ENCODE assay signal across 20 cellular contexts in genomic region chr4:7166981-7167700, GRCh38. TPM values are rescaled to one million over a fixed set of nuclear protein-coding genes. Genes with fewer than 3 reads are reported as not detected.
DNase-seq lines count a peak whose midpoint lies in the region; FAIRE-seq and TF ChIP-seq lines count a peak whose summit lies in the region.
"Had no signal": no experiment of that assay in that cellular context is flagged by ENCODE, and none has a peak within 500 bp of the region (broad histone marks: within the 10 kb centered on the region; RNA-seq: fewer than 3 reads in every experiment).

No MANE protein-coding gene starts in this region.

- H2BK15ac ChIP-seq in neuronal stem cell (ENCODE audit: low read length): no peak overlapping the region

- no peak for FAIRE-seq in GM19239 (lab: Jason Lieb, UNC)
- FAIRE-seq: A549, endothelial cell of umbilical vein had no signal

- H3K4me3 ChIP-seq in hepatocyte (no peak overlapping the region), neuronal stem cell (ENCODE audit: low read length in 2 of 2) (no peak overlapping the region), uterus (no peak overlapping the region)
- H3K4me3 ChIP-seq: A549, skin epidermis had no signal

- H3K23ac ChIP-seq in neuronal stem cell (ENCODE audit: low read depth, low read length, poor library complexity): peak overlapping the region; percentile 76

- no peak overlapping the region for H3K4ac ChIP-seq in neuronal stem cell (ENCODE audit: low read length)

- no peak overlapping the region for H3K9ac ChIP-seq in neuronal stem cell (ENCODE audit: low read depth, low read length, poor library complexity)

- TF ChIP-seq CTCF in hepatocyte (IDR thresholded peaks at IDR 0.05; ENCODE audit: poor library complexity) (no peak), uterus (IDR thresholded peaks at IDR 0.05) (no peak)

- H2AK5ac ChIP-seq in neuronal stem cell (ENCODE audit: low read depth, low read length): no peak overlapping the region

- intact Hi-C loops in uterus (cut with DNase I; ENCODE audit: low total_unique reads): no loop called here

- H3K36me3 ChIP-seq in hepatocyte (replicated peaks; ENCODE audit: insufficient read depth, low read depth) (no peaks in the 10 kb centered on the region), neuronal stem cell (replicated peaks in 1 of 2; ENCODE audit: control insufficient read depth in 2 of 2, insufficient read depth in 2 of 2, low read length in 2 of 2) (no peaks in the 10 kb centered on the region), uterus (no peaks in the 10 kb centered on the region)
- H3K36me3 ChIP-seq: brain microvascular endothelial cell had no signal

- H4K20me1 ChIP-seq in hepatocyte (ENCODE audit: insufficient read depth, poor library complexity, severe bottlenecking): no peaks in the 10 kb centered on the region

- DNase-seq in activated effector memory CD4-positive, alpha-beta T cell treated with anti-CD3 and anti-CD28 coated beads, Interleukin-2, amount 50 U/mL, for 16 hours: peak; percentile 50
- DNase-seq in activated effector memory CD4-positive, alpha-beta T cell treated with Interleukin-2 at 50 U/mL for 16 hours: no peak
- peak; percentile 40 for DNase-seq in hepatocyte (ENCODE audit: low spot score)
- DNase-seq in neuronal stem cell (ENCODE audit: low spot score): no peak
- DNase-seq in uterus: peak; percentile 8 to 12
- DNase-seq in cortex of kidney (lab: John Stamatoyannopoulos, UW): no peak
- DNase-seq in GM19239 (ENCODE audit: insufficient read length, low spot score): no peak
- no peak for DNase-seq in NCI-H748 (lab: John Stamatoyannopoulos, UW; ENCODE audit: unreplicated experiment)
- DNase-seq: brain microvascular endothelial cell; GDM1; naive B cell; NK-92 treated with Interleukin-12 subunit alpha and Interleukin-12 subunit beta, amount 100 ng/mL, for 24 hours; stimulated activated CD4-positive, alpha-beta T cell treated with anti-CD3 and anti-CD28 coated beads, Interleukin-4, amount 100 ng/mL, for 24 hours; T-helper 9 cell had no signal

- no peak overlapping the region for H2BK5ac ChIP-seq in neuronal stem cell (ENCODE audit: low read length)

- peak overlapping the region; percentile 26 for H3K27ac ChIP-seq in hepatocyte
- H3K27ac ChIP-seq in neuronal stem cell (replicated peaks; ENCODE audit: low read length): no peak overlapping the region
- H3K27ac ChIP-seq in uterus: no peak overlapping the region
- H3K27ac ChIP-seq: A549, brain microvascular endothelial cell, C4-2B, skin epidermis had no signal

- no peaks in the 10 kb centered on the region for H3K9me3 ChIP-seq in hepatocyte (ENCODE audit: low read depth)
- H3K9me3 ChIP-seq in neuronal stem cell (replicated peaks in 1 of 2; ENCODE audit: control insufficient read depth in 2 of 2, insufficient read depth in 1 of 2, low read depth in 1 of 2, low read length in 2 of 2): no peaks in the 10 kb centered on the region
- H3K9me3 ChIP-seq in uterus: no peaks in the 10 kb centered on the region
- H3K9me3 ChIP-seq: A549 had no signal

- H3K4me2 ChIP-seq in hepatocyte: no peak overlapping the region
- no peak overlapping the region for H3K4me2 ChIP-seq in neuronal stem cell (ENCODE audit: insufficient read depth, low read length, poor library complexity, severe bottlenecking)
- H3K4me2 ChIP-seq: A549 had no signal

- H4K91ac ChIP-seq in neuronal stem cell (ENCODE audit: low read depth, low read length, poor library complexity): no peak overlapping the region

- H4K8ac ChIP-seq in neuronal stem cell (ENCODE audit: low read depth, low read length): no peak overlapping the region

- H3K79me2 ChIP-seq in hepatocyte: no peaks in the 10 kb centered on the region

- no peak overlapping the region for H2BK120ac ChIP-seq in neuronal stem cell (ENCODE audit: low read depth, low read length)

- no peak overlapping the region for H2BK12ac ChIP-seq in neuronal stem cell (ENCODE audit: low read length)

- H3K14ac ChIP-seq in neuronal stem cell (ENCODE audit: low read length): no peak overlapping the region

- 65% methylated on average over 17 of the region's 17 CpGs for WGBS in hepatocyte (ENCODE audit: low lambda C conversion rate, missing lambda C conversion rate)
- WGBS in neuronal stem cell (ENCODE audit: extremely low coverage in 2 of 2, insufficient read length in 2 of 2, insufficient replicate concordance in 1 of 2), 2 donors: no CpG with 5 or more reads among the region's 17 CpGs

- no peak overlapping the region for H2AFZ ChIP-seq in hepatocyte
- H2AFZ ChIP-seq in neuronal stem cell (ENCODE audit: low read length): no peak overlapping the region

- H3K9me2 ChIP-seq in hepatocyte (replicated peaks; ENCODE audit: insufficient read depth): no peaks in the 10 kb centered on the region

- H3K79me1 ChIP-seq in neuronal stem cell (ENCODE audit: low read depth, low read length): no peaks in the 10 kb centered on the region

- peaks cover 14% of the 10 kb centered on the region for H3K4me1 ChIP-seq in hepatocyte (ENCODE audit: insufficient read depth)
- H3K4me1 ChIP-seq in neuronal stem cell (ENCODE audit: control insufficient read depth in 2 of 2, insufficient read depth in 1 of 2, low read depth in 1 of 2, low read length in 2 of 2): no peaks in the 10 kb centered on the region
- no peaks in the 10 kb centered on the region for H3K4me1 ChIP-seq in uterus
- H3K4me1 ChIP-seq: A549 had no signal

- H3K18ac ChIP-seq in neuronal stem cell (ENCODE audit: low read length): peak overlapping the region; percentile 79

- no peaks in the 10 kb centered on the region for H3K27me3 ChIP-seq in hepatocyte
- H3K27me3 ChIP-seq in neuronal stem cell (ENCODE audit: control insufficient read depth in 3 of 3, insufficient read depth in 3 of 3, low read depth in 1 of 3, low read length in 3 of 3): peaks cover 0 to 8% (median 0%) of the 10 kb centered on the region in 3 experiments
- no peaks in the 10 kb centered on the region for H3K27me3 ChIP-seq in uterus
- H3K27me3 ChIP-seq: brain microvascular endothelial cell had no signal

- TF ChIP-seq POLR2A in uterus (IDR thresholded peaks at IDR 0.05): no peak

RNA-seq across cellular contexts. Expression of gene SORCS2, which starts 25.2 kb away (rescaled TPM):
- total RNA-seq in hepatocyte (1.6 and 2.4 TPM in 2 replicates), uterus (10 to 100 TPM in 1 of 4 donors, 1 to 10 TPM in 1, under 1 TPM in 2; 0.26 to 17.1 (median 2.9) TPM)
- polyA plus RNA-seq in hepatocyte: 1.1 and 4.8 TPM in 2 replicates
- polyA plus RNA-seq in neuronal stem cell (2013, experiment 1 of 2): 2.9 TPM
- 2.9 TPM for polyA plus RNA-seq in neuronal stem cell (2013, experiment 2 of 2)
- total RNA-seq: endothelial cell of umbilical vein, NCI-H460 had no signal
- polyA plus RNA-seq: endothelial cell of umbilical vein, IgD-negative memory B cell had no signal

Comparison
In these comparisons a context has a peak if more than half of its experiments do, and no peak if none do; other contexts are left out.
1. DNase-seq: peak in activated effector memory CD4-positive, alpha-beta T cell treated with anti-CD3 and anti-CD28 coated beads, Interleukin-2, amount 50 U/mL, for 16 hours (single experiment), hepatocyte (single experiment) and uterus (2 of 2); none in activated effector memory CD4-positive, alpha-beta T cell treated with Interleukin-2 at 50 U/mL for 16 hours (single experiment), neuronal stem cell (single experiment), cortex of kidney (single experiment), GM19239 (single experiment) and NCI-H748 (single experiment).